17 cellular contexts compared by ENCODE assay signal in the genomic region with DNA sequence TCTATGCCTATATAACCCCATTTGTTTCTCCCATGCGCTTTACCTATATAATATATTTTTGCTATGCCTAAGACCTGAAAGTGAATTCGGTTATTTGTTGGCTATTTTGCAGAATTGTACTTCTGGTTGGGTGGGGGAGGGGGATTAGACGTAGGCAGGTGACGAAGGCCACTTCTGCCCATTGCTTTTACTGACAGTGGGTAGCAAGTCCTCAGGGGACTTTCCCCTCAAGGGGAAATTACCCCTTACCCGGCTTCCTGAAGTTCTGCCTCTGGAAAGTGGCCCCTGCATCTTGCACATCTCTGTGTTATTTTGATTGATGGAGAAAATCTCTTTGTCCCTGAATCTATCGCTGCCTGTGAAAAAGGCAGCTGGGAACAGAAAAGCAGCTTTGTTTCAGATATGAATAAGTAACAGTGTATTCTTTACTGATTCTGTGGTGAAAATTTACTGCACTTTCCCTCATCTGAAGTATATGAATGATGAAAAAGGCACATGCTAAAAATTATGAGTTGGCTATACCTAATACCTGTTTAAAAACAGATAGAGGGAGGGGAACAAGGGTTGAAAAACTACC.
DNase-seq lines count a peak whose midpoint lies in the region; ATAC-seq, FAIRE-seq and TF ChIP-seq lines count a peak whose summit lies in the region.
"Had no signal": no experiment of that assay in that cellular context is flagged by ENCODE, and none has a peak within 500 bp of the region (broad histone marks: within the 10 kb centered on the region; RNA-seq: fewer than 3 reads in every experiment).

No MANE protein-coding gene starts in this region.

- TF ChIP-seq CTCF in activated B cell treated with CpG ODN at 0.5 μM for 24 hours (IDR thresholded peaks at IDR 0.05), result no peak

- intact Hi-C loops in activated B cell treated with CpG ODN at 0.5 μM for 24 hours (cut with micrococcal nuclease), result loop anchor here (5.0 kb wide), 2 partner anchors 132 to 202 kb away; a partner anchor contains a TSS

- H3K4me1 ChIP-seq in subcutaneous abdominal adipose tissue (ENCODE audit: control insufficient read depth in 5 of 5, insufficient read depth in 5 of 5, low read length in 5 of 5) (peaks cover 0 to 26% (median 11%) of the 10 kb centered on the region in 5 donors), small intestine (ENCODE audit: control insufficient read depth in 2 of 2, insufficient read depth in 1 of 2, low read depth in 1 of 2, low read length in 1 of 2) (no peaks in the 10 kb centered on the region)
- H3K4me1 ChIP-seq: BE2C, Peyer's patch had no signal

- H3K9me3 ChIP-seq in subcutaneous abdominal adipose tissue (ENCODE audit: control insufficient read depth in 5 of 5, low read length in 5 of 5) (no peaks in the 10 kb centered on the region), small intestine (ENCODE audit: control insufficient read depth, low read depth) (no peaks in the 10 kb centered on the region)
- H3K9me3 ChIP-seq: BE2C, Peyer's patch had no signal

- H3K27ac ChIP-seq in subcutaneous abdominal adipose tissue (ENCODE audit: low read depth, low read length) (peak overlapping the region; percentile 18), small intestine (ENCODE audit: low read depth in 1 of 2, low read length in 1 of 2) (no peak overlapping the region)
- H3K27ac ChIP-seq: 22Rv1, Peyer's patch had no signal

- ATAC-seq in activated CD4-positive, CD25-positive, alpha-beta regulatory T cell treated with anti-CD3 and anti-CD28 coated beads, Interleukin-2, amount 50 U/mL, for 24 hours, result peak; percentile 41 to 45
- ATAC-seq in activated B cell treated with CpG ODN at 0.5 μM for 24 hours (ENCODE audit: low read depth), result peak; percentile 34
- ATAC-seq in memory B cell (ENCODE audit: low read depth), result peak; percentile 52
- ATAC-seq: HepG2 had no signal

- H3K36me3 Mint-ChIP-seq in activated B cell treated with CpG ODN at 0.5 μM for 24 hours (ENCODE audit: low read depth) (peaks cover 26% of the 10 kb centered on the region), memory B cell (peaks cover 7% of the 10 kb centered on the region)

- no peak for FAIRE-seq in small intestine (lab: Jason Lieb, UNC)
- FAIRE-seq: D721Med, H54, HepG2 had no signal

- H3K36me3 ChIP-seq in subcutaneous abdominal adipose tissue (ENCODE audit: control insufficient read depth in 5 of 5, insufficient read depth in 5 of 5, low read length in 5 of 5) (peaks cover 9 to 18% (median 14%) of the 10 kb centered on the region in 5 donors), small intestine (ENCODE audit: control insufficient read depth in 2 of 2, insufficient read depth in 2 of 2, low read length in 2 of 2) (peaks cover 0 to 4% of the 10 kb centered on the region in 2 donors)
- H3K36me3 ChIP-seq: BE2C had no signal

- H3K27ac Mint-ChIP-seq in activated B cell treated with CpG ODN at 0.5 μM for 24 hours, result no peak overlapping the region
- H3K27ac Mint-ChIP-seq in memory B cell, result peak overlapping the region; percentile 50

- H3K9me3 Mint-ChIP-seq in activated B cell treated with CpG ODN at 0.5 μM for 24 hours (no peaks in the 10 kb centered on the region), memory B cell (no peaks in the 10 kb centered on the region)

- H3K4me1 Mint-ChIP-seq in activated B cell treated with CpG ODN at 0.5 μM for 24 hours, result peaks cover 30% of the 10 kb centered on the region
- peaks cover 24% of the 10 kb centered on the region for H3K4me1 Mint-ChIP-seq in memory B cell

- H3K27me3 Mint-ChIP-seq in activated B cell treated with CpG ODN at 0.5 μM for 24 hours, result no peaks in the 10 kb centered on the region
- no peaks in the 10 kb centered on the region for H3K27me3 Mint-ChIP-seq in memory B cell

- H3K4me3 Mint-ChIP-seq in activated B cell treated with CpG ODN at 0.5 μM for 24 hours, result no peak overlapping the region
- H3K4me3 Mint-ChIP-seq in memory B cell, result no peak overlapping the region

- POLR2A ChIA-PET in activated B cell treated with CpG ODN at 0.5 μM for 24 hours (lab: Charles Lee), result interaction anchor here (1.3 kb wide), 1 partner anchor 83 kb away, joined by 3 read pairs; no protein-coding TSS in a partner anchor

- no peak for DNase-seq in activated CD4-positive, CD25-positive, alpha-beta regulatory T cell treated with anti-CD3 and anti-CD28 coated beads, Interleukin-2, amount 50 U/mL, for 72 hours
- DNase-seq in activated B cell treated with CpG ODN at 0.5 μM for 24 hours, result no peak
- DNase-seq in memory B cell (ENCODE audit: low spot score in 2 of 2), result no peak
- DNase-seq in UCSD-AML1 (lab: John Stamatoyannopoulos, UW; ENCODE audit: unreplicated experiment), result no peak
- no peak for DNase-seq in small intestine
- no peak for DNase-seq in hepatic stellate cell (ENCODE audit: low spot score)
- DNase-seq: BE2C, KBM-7, NCI-H1105, NCI-H2081, Peyer's patch had no signal

- no peak overlapping the region for H3K4me3 ChIP-seq in subcutaneous abdominal adipose tissue (ENCODE audit: low read depth in 1 of 5, low read length in 5 of 5)
- H3K4me3 ChIP-seq in small intestine (ENCODE audit: low read depth in 1 of 2, low read length in 2 of 2), result no peak overlapping the region
- H3K4me3 ChIP-seq: Peyer's patch had no signal

- no peak overlapping the region for H3K9ac ChIP-seq in subcutaneous abdominal adipose tissue (ENCODE audit: low read length in 5 of 5)

- CTCF ChIA-PET in activated B cell treated with CpG ODN at 0.5 μM for 24 hours (lab: Charles Lee), result no interaction called here

- WGBS in small intestine, 3 donors, result 75 to 86% (median 76%) methylated on average over 6 of the region's 6 CpGs

- H3K27me3 ChIP-seq in subcutaneous abdominal adipose tissue (ENCODE audit: control insufficient read depth in 5 of 5, insufficient read depth in 4 of 5, low read length in 5 of 5), result no peaks in the 10 kb centered on the region
- no peaks in the 10 kb centered on the region for H3K27me3 ChIP-seq in small intestine (ENCODE audit: control insufficient read depth in 2 of 2, insufficient read depth in 2 of 2, low read length in 2 of 2)
- H3K27me3 ChIP-seq: BE2C, Peyer's patch had no signal
